9 cellular contexts compared by ENCODE assay signal in genomic region chr11:61776561-61777075, GRCh38. TPM values are rescaled to one million over a fixed set of nuclear protein-coding genes. Genes with fewer than 3 reads are reported as not detected.
DNase-seq lines count a peak whose midpoint lies in the region; ATAC-seq and TF ChIP-seq lines count a peak whose summit lies in the region.
"Had no signal": no experiment of that assay in that cellular context is flagged by ENCODE, and none has a peak within 500 bp of the region (broad histone marks: within the 10 kb centered on the region; RNA-seq: fewer than 3 reads in every experiment).

No MANE protein-coding gene starts in this region.

- peak; percentile 87 for TF ChIP-seq CTCF in BJ (IDR thresholded peaks at IDR 0.05; ENCODE audit: insufficient read depth, low read depth, low read length)
- peak; percentile 81 for TF ChIP-seq CTCF in fibroblast of mammary gland (conservative IDR thresholded peaks at IDR 0.05; ENCODE audit: control insufficient read depth, insufficient read depth, low read depth, low read length)

- H3K9me3 Mint-ChIP-seq in activated T-cell treated with anti-CD3 and anti-CD28 coated beads, Interleukin-2, amount 50 U/mL, for 4 hours, result no peaks in the 10 kb centered on the region

- no peaks in the 10 kb centered on the region for H3K27me3 ChIP-seq in BJ (ENCODE audit: control insufficient read depth, insufficient read depth, low read length)

- H3K36me3 Mint-ChIP-seq in activated T-cell treated with anti-CD3 and anti-CD28 coated beads, Interleukin-2, amount 50 U/mL, for 4 hours (ENCODE audit: insufficient read depth), result no peaks in the 10 kb centered on the region

- CTCF ChIA-PET in BJ (lab: Yijun Ruan, JAX), result interaction anchor here (0.7 to 5.0 kb wide), 9 partner anchors 10 to 305 kb away, joined by 3 to 25 read pairs (median 5); no protein-coding TSS in a partner anchor

- H3K27me3 Mint-ChIP-seq in activated T-cell treated with anti-CD3 and anti-CD28 coated beads, Interleukin-2, amount 50 U/mL, for 4 hours (ENCODE audit: low read depth), result no peaks in the 10 kb centered on the region

- ATAC-seq in GM18868 (IDR thresholded peaks at IDR 0.05; ENCODE audit: unreplicated experiment), result peak; percentile 67
- peak; percentile 68 to 74 for ATAC-seq in activated T-cell treated with anti-CD3 and anti-CD28 coated beads, Interleukin-2, amount 50 U/mL, for 4 hours
- ATAC-seq in HG03521 (IDR thresholded peaks at IDR 0.05; ENCODE audit: unreplicated experiment), result no peak

- peaks cover 23% of the 10 kb centered on the region for H3K4me1 Mint-ChIP-seq in activated T-cell treated with anti-CD3 and anti-CD28 coated beads, Interleukin-2, amount 50 U/mL, for 4 hours (ENCODE audit: low read depth)

- DNase-seq in BJ (ENCODE audit: low read depth), result no peak
- peak; percentile 33 for DNase-seq in NOMO-1 treated with dmso at 0.1 percent for 144 hours (lab: John Stamatoyannopoulos, UW; ENCODE audit: unreplicated experiment)
- peak; percentile 56 for DNase-seq in activated T-cell treated with anti-CD3 and anti-CD28 coated beads, Interleukin-2, amount 50 U/mL, for 4 hours
- peak; percentile 63 for DNase-seq in fibroblast of mammary gland (ENCODE audit: low read depth)
- DNase-seq in nucleus accumbens (lab: John Stamatoyannopoulos, UW), result peak in 34 of 56 donors; percentile 14 to 71 (median 46)
- no peak for DNase-seq in cerebellum (ENCODE audit: low spot score)

- H3K4me3 ChIP-seq in BJ (ENCODE audit: low read depth, low read length) (no peak overlapping the region), fibroblast of mammary gland (ENCODE audit: control insufficient read depth, low read depth, low read length) (no peak overlapping the region)
- H3K4me3 ChIP-seq: SK-N-MC had no signal

- no peaks in the 10 kb centered on the region for H3K36me3 ChIP-seq in BJ (ENCODE audit: control insufficient read depth, insufficient read depth, low read length)

- POLR2A ChIA-PET in BJ (lab: Charles Lee), result no interaction called here

- peak overlapping the region; percentile 51 for H3K4me3 Mint-ChIP-seq in activated T-cell treated with anti-CD3 and anti-CD28 coated beads, Interleukin-2, amount 50 U/mL, for 4 hours

RNA-seq across cellular contexts. Expression of gene TMEM258, which starts 15.8 kb away (rescaled TPM):
- 371 and 399 TPM in 2 replicates for polyA plus RNA-seq in BJ (2011; rRNA removed)
- 72.7 and 128 TPM in 2 replicates for polyA minus RNA-seq in BJ (2011; rRNA and poly(A)+ RNA removed)
- 100 to 1,000 TPM; 139 to 143 (median 142) TPM for total RNA-seq in activated T-cell treated with anti-CD3 and anti-CD28 coated beads, Interleukin-2, amount 50 U/mL, for 4 hours
- total RNA-seq in cerebellum, result 74.4 TPM

RNA-seq across cellular contexts. Expression of gene FEN1, which starts 16.1 kb away (rescaled TPM):
- 11.7 and 13.2 TPM in 2 replicates for polyA plus RNA-seq in BJ (2011; rRNA removed)
- 12.0 and 16.4 TPM in 2 replicates for polyA minus RNA-seq in BJ (2011; rRNA and poly(A)+ RNA removed)
- 100 to 1,000 TPM in 1 of 3 donors, 10 to 100 TPM in 2; 92.8 to 108 (median 94.2) TPM for total RNA-seq in activated T-cell treated with anti-CD3 and anti-CD28 coated beads, Interleukin-2, amount 50 U/mL, for 4 hours
- total RNA-seq in cerebellum, result 15.2 TPM

RNA-seq across cellular contexts. Expression of gene MYRF, which starts 24.2 kb away (rescaled TPM):
- 0.33 and 0.45 TPM in 2 replicates for polyA plus RNA-seq in BJ (2011; rRNA removed)
- 0.36 and 0.57 TPM in 2 replicates for polyA minus RNA-seq in BJ (2011; rRNA and poly(A)+ RNA removed)
- total RNA-seq in activated T-cell treated with anti-CD3 and anti-CD28 coated beads, Interleukin-2, amount 50 U/mL, for 4 hours, result 1 to 10 TPM in 1 of 3 donors, under 1 TPM in 2; 0.08 to 1.1 (median 0.24) TPM
- total RNA-seq in cerebellum, result 1.7 TPM

RNA-seq across cellular contexts. Expression of gene FADS1, which starts 40.2 kb away (rescaled TPM):
- polyA plus RNA-seq in BJ (2011; rRNA removed), result 48.1 and 58.0 TPM in 2 replicates
- 38.7 and 87.4 TPM in 2 replicates for polyA minus RNA-seq in BJ (2011; rRNA and poly(A)+ RNA removed)
- 1 to 10 TPM; 2.1 to 3.5 (median 3.3) TPM for total RNA-seq in activated T-cell treated with anti-CD3 and anti-CD28 coated beads, Interleukin-2, amount 50 U/mL, for 4 hours
- 58.0 TPM for total RNA-seq in cerebellum

RNA-seq across cellular contexts. Expression of gene FADS2, which starts 51.5 kb away (rescaled TPM):
- polyA plus RNA-seq in BJ (2011; rRNA removed), result 181 and 327 TPM in 2 replicates
- polyA minus RNA-seq in BJ (2011; rRNA and poly(A)+ RNA removed), result 242 and 419 TPM in 2 replicates
- 1 to 10 TPM; 2.5 to 3.6 (median 3.1) TPM for total RNA-seq in activated T-cell treated with anti-CD3 and anti-CD28 coated beads, Interleukin-2, amount 50 U/mL, for 4 hours
- 88.6 TPM for total RNA-seq in cerebellum

Comparison
In these comparisons a context has a peak if more than half of its experiments do, and no peak if none do; other contexts are left out.
1. DNase-seq: peak in NOMO-1 treated with dmso at 0.1 percent for 144 hours (single experiment), activated T-cell treated with anti-CD3 and anti-CD28 coated beads, Interleukin-2, amount 50 U/mL, for 4 hours (single experiment), fibroblast of mammary gland (single experiment) and nucleus accumbens (34 of 56); none in BJ (single experiment) and cerebellum (single experiment).